ENCODE assay signal across 1 cellular context in the genomic region with DNA sequence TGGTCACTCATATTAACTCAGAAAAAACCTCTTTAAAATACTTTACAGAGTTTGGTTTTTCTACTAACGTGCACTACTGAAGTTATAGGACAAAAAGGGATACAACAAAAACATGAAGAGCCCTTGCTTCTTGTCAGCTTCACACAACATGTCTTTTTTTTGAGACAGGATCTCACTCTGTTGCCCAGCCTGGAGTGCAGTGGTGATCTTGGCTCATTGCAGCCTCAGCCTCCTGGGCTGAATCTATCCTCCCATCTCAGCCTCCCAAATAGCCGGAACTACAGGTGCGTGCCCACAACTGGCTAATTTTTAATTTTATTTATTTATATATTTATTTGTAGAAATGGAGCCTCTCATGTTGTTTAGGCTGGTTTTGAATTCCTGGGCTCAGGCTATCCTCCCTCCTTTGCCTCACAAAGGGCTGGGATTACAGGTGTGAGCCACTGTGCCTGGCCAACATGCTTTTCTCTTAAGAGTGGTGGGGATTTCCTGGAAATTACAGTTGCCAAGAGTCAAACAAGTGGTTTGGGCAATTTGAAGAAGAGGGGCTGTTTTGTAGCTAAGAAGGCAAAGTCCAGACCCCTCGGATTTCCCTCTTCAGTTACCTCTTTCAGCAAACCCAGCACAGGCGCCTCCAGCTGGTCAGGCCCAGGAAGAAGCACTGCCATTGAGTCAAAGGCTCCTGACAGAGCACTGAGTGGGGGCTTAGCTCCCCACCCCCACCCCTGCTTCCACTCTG.
TF ChIP-seq lines count a peak whose summit lies in the region.

No MANE protein-coding gene starts in this region.

TF ChIP-seq in HepG2, 621 proteins besides CTCF, POLR2A, EP300 and RAD21:
- no peak for TF ChIP-seq RCOR2 (CRISPR knock-in tag; IDR thresholded peaks at IDR 0.05)
- TF ChIP-seq, protein P1, sequence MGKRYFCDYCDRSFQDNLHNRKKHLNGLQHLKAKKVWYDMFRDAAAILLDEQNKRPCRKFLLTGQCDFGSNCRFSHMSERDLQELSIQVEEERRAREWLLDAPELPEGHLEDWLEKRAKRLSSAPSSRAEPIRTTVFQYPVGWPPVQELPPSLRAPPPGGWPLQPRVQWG (CRISPR knock-in tag; IDR thresholded peaks at IDR 0.05; ENCODE audit: borderline replicate concordance, low read depth), result no peak
- TF ChIP-seq ZNF879 (CRISPR knock-in tag; IDR thresholded peaks at IDR 0.05), result no peak
- 0 out of 2 replicates have a peak, but pooled peaks have one; percentile 22 for TF ChIP-seq HDAC1 (CRISPR knock-in tag; IDR thresholded peaks at IDR 0.05)
- no peak for TF ChIP-seq ZKSCAN8 (CRISPR knock-in tag; IDR thresholded peaks at IDR 0.05; ENCODE audit: borderline replicate concordance)
- TF ChIP-seq ZNF441 (CRISPR knock-in tag; IDR thresholded peaks at IDR 0.05; ENCODE audit: borderline replicate concordance), result no peak
- TF ChIP-seq ZNF263 (CRISPR knock-in tag; IDR thresholded peaks at IDR 0.05), result no peak
- TF ChIP-seq HNF4G (IDR thresholded peaks at IDR 0.05; ENCODE audit: borderline replicate concordance, low read depth, low read length), result peak; percentile 35; the same call in 1 of the 2 replicates
- no peak for TF ChIP-seq HNF4G (CRISPR knock-in tag; IDR thresholded peaks at IDR 0.05; ENCODE audit: borderline replicate concordance, low read depth)
- peak; percentile 65 for TF ChIP-seq ZNF121 (CRISPR knock-in tag; IDR thresholded peaks at IDR 0.05)
- TF ChIP-seq, protein P2, sequence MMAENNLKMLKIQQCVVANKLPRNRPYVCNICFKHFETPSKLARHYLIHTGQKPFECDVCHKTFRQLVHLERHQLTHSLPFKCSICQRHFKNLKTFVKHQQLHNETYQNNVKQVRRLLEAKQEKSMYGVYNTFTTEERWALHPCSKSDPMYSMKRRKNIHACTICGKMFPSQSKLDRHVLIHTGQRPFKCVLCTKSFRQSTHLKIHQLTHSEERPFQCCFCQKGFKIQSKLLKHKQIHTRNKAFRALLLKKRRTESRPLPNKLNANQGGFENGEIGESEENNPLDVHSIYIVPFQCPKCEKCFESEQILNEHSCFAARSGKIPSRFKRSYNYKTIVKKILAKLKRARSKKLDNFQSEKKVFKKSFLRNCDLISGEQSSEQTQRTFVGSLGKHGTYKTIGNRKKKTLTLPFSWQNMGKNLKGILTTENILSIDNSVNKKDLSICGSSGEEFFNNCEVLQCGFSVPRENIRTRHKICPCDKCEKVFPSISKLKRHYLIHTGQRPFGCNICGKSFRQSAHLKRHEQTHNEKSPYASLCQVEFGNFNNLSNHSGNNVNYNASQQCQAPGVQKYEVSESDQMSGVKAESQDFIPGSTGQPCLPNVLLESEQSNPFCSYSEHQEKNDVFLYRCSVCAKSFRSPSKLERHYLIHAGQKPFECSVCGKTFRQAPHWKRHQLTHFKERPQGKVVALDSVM (CRISPR knock-in tag; IDR thresholded peaks at IDR 0.05), result peak; percentile 57; the same call in 1 of the 2 replicates
- no peak for TF ChIP-seq FOXC1 (CRISPR knock-in tag; IDR thresholded peaks at IDR 0.05; ENCODE audit: borderline replicate concordance)
- peak; percentile 60 for TF ChIP-seq BCL6 (CRISPR knock-in tag; IDR thresholded peaks at IDR 0.05)
- no peak for TF ChIP-seq MIER3 (CRISPR knock-in tag; IDR thresholded peaks at IDR 0.05; ENCODE audit: borderline replicate concordance)
- TF ChIP-seq, protein P3, sequence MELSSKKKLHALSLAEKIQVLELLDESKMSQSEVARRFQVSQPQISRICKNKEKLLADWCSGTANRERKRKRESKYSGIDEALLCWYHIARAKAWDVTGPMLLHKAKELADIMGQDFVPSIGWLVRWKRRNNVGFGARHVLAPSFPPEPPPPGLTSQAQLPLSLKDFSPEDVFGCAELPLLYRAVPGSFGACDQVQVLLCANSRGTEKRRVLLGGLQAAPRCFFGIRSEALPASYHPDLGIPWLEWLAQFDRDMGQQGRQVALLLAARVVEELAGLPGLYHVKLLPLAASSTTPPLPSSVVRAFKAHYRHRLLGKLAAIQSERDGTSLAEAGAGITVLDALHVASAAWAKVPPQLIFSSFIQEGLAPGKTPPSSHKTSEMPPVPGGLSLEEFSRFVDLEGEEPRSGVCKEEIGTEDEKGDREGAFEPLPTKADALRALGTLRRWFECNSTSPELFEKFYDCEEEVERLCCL (CRISPR knock-in tag; IDR thresholded peaks at IDR 0.05; ENCODE audit: borderline replicate concordance), result no peak
- TF ChIP-seq NCOA5 (CRISPR knock-in tag; IDR thresholded peaks at IDR 0.05), result no peak
- TF ChIP-seq, protein P4, sequence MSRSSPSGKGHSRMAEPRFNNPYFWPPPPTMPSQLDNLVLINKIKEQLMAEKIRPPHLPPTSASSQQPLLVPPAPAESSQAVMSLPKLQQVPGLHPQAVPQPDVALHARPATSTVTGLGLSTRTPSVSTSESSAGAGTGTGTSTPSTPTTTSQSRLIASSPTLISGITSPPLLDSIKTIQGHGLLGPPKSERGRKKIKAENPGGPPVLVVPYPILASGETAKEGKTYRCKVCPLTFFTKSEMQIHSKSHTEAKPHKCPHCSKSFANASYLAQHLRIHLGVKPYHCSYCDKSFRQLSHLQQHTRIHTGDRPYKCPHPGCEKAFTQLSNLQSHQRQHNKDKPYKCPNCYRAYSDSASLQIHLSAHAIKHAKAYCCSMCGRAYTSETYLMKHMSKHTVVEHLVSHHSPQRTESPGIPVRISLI (CRISPR knock-in tag; IDR thresholded peaks at IDR 0.05; ENCODE audit: borderline replicate concordance), result no peak
- TF ChIP-seq ARHGAP35 (CRISPR knock-in tag; IDR thresholded peaks at IDR 0.05; ENCODE audit: borderline replicate concordance), result no peak
- TF ChIP-seq TSC22D2 (CRISPR knock-in tag; IDR thresholded peaks at IDR 0.05; ENCODE audit: borderline replicate concordance), result no peak
- no peak for TF ChIP-seq TCF7L2 (IDR thresholded peaks at IDR 0.05; ENCODE audit: low read depth, low read length)
- peak; percentile 19; the same call in 1 of the 2 replicates for TF ChIP-seq STAG1 (CRISPR knock-in tag; IDR thresholded peaks at IDR 0.05)
- no peak for TF ChIP-seq CENPX (CRISPR knock-in tag; IDR thresholded peaks at IDR 0.05)
- no peak for TF ChIP-seq ZNF678 (CRISPR knock-in tag; IDR thresholded peaks at IDR 0.05)
- TF ChIP-seq HNF4A (CRISPR knock-in tag; IDR thresholded peaks at IDR 0.05), result peak; percentile 37; the same call in 1 of the 2 replicates
- 0 out of 2 replicates have a peak, but pooled peaks have one; percentile 15 for TF ChIP-seq SALL1 (CRISPR knock-in tag; IDR thresholded peaks at IDR 0.05)
- no peak for TF ChIP-seq ZNF326 (CRISPR knock-in tag; IDR thresholded peaks at IDR 0.05; ENCODE audit: borderline replicate concordance)
